1 cellular context compared by ENCODE assay signal in the genomic region with DNA sequence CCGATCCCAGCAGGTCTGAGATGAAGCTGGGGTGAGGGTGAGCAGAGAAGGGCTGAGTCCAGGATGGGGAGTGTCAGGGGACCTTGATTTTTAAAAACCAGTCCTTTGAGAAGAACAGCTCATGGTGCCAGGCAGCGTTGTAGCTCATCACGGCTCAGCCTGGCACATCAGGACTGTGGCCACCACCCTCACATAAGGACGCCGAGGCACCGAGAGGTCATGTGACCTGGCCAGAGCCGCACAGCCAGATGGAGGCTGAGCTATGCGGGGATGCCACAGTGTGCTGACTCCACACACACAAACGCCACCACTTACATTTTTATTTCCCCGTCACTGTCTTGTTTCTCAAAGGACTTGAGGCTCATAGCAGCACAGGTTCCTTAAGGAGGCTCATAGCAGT.
TF ChIP-seq lines count a peak whose summit lies in the region.

No MANE protein-coding gene starts in this region.

TF ChIP-seq in GM23338, 12 proteins besides CTCF, POLR2A, EP300 and RAD21 (continued from another document):
- TF ChIP-seq, protein P1, sequence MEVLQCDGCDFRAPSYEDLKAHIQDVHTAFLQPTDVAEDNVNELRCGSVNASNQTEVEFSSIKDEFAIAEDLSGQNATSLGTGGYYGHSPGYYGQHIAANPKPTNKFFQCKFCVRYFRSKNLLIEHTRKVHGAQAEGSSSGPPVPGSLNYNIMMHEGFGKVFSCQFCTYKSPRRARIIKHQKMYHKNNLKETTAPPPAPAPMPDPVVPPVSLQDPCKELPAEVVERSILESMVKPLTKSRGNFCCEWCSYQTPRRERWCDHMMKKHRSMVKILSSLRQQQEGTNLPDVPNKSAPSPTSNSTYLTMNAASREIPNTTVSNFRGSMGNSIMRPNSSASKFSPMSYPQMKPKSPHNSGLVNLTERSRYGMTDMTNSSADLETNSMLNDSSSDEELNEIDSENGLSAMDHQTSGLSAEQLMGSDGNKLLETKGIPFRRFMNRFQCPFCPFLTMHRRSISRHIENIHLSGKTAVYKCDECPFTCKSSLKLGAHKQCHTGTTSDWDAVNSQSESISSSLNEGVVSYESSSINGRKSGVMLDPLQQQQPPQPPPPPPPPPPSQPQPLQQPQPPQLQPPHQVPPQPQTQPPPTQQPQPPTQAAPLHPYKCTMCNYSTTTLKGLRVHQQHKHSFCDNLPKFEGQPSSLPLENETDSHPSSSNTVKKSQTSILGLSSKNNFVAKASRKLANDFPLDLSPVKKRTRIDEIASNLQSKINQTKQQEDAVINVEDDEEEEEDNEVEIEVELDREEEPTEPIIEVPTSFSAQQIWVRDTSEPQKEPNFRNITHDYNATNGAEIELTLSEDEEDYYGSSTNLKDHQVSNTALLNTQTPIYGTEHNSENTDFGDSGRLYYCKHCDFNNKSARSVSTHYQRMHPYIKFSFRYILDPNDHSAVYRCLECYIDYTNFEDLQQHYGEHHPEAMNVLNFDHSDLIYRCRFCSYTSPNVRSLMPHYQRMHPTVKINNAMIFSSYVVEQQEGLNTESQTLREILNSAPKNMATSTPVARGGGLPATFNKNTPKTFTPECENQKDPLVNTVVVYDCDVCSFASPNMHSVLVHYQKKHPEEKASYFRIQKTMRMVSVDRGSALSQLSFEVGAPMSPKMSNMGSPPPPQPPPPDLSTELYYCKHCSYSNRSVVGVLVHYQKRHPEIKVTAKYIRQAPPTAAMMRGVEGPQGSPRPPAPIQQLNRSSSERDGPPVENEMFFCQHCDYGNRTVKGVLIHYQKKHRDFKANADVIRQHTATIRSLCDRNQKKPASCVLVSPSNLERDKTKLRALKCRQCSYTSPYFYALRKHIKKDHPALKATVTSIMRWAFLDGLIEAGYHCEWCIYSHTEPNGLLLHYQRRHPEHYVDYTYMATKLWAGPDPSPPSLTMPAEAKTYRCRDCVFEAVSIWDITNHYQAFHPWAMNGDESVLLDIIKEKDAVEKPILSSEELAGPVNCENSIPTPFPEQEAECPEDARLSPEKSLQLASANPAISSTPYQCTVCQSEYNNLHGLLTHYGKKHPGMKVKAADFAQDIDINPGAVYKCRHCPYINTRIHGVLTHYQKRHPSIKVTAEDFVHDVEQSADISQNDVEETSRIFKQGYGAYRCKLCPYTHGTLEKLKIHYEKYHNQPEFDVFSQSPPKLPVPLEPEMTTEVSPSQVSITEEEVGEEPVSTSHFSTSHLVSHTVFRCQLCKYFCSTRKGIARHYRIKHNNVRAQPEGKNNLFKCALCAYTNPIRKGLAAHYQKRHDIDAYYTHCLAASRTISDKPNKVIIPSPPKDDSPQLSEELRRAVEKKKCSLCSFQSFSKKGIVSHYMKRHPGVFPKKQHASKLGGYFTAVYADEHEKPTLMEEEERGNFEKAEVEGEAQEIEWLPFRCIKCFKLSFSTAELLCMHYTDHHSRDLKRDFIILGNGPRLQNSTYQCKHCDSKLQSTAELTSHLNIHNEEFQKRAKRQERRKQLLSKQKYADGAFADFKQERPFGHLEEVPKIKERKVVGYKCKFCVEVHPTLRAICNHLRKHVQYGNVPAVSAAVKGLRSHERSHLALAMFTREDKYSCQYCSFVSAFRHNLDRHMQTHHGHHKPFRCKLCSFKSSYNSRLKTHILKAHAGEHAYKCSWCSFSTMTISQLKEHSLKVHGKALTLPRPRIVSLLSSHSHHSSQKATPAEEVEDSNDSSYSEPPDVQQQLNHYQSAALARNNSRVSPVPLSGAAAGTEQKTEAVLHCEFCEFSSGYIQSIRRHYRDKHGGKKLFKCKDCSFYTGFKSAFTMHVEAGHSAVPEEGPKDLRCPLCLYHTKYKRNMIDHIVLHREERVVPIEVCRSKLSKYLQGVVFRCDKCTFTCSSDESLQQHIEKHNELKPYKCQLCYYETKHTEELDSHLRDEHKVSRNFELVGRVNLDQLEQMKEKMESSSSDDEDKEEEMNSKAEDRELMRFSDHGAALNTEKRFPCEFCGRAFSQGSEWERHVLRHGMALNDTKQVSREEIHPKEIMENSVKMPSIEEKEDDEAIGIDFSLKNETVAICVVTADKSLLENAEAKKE (CRISPR knock-in tag; IDR thresholded peaks at IDR 0.05), result no peak
- TF ChIP-seq ZNF114 (CRISPR knock-in tag; IDR thresholded peaks at IDR 0.05) (no peak), JUNB (IDR thresholded peaks at IDR 0.05; ENCODE audit: unreplicated experiment) (no peak), EZH2 (IDR thresholded peaks at IDR 0.05; ENCODE audit: low read depth, unreplicated experiment) (no peak), POLR2AphosphoS5 (IDR thresholded peaks at IDR 0.05; ENCODE audit: low read depth) (no peak)
- TF ChIP-seq, protein P2, sequence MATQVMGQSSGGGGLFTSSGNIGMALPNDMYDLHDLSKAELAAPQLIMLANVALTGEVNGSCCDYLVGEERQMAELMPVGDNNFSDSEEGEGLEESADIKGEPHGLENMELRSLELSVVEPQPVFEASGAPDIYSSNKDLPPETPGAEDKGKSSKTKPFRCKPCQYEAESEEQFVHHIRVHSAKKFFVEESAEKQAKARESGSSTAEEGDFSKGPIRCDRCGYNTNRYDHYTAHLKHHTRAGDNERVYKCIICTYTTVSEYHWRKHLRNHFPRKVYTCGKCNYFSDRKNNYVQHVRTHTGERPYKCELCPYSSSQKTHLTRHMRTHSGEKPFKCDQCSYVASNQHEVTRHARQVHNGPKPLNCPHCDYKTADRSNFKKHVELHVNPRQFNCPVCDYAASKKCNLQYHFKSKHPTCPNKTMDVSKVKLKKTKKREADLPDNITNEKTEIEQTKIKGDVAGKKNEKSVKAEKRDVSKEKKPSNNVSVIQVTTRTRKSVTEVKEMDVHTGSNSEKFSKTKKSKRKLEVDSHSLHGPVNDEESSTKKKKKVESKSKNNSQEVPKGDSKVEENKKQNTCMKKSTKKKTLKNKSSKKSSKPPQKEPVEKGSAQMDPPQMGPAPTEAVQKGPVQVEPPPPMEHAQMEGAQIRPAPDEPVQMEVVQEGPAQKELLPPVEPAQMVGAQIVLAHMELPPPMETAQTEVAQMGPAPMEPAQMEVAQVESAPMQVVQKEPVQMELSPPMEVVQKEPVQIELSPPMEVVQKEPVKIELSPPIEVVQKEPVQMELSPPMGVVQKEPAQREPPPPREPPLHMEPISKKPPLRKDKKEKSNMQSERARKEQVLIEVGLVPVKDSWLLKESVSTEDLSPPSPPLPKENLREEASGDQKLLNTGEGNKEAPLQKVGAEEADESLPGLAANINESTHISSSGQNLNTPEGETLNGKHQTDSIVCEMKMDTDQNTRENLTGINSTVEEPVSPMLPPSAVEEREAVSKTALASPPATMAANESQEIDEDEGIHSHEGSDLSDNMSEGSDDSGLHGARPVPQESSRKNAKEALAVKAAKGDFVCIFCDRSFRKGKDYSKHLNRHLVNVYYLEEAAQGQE (IDR thresholded peaks at IDR 0.05; ENCODE audit: unreplicated experiment), result no peak
